ENCODE assay signal across 1 cellular context in genomic region chr22:36759481-36760159, GRCh38.
TF ChIP-seq lines count a peak whose summit lies in the region.

No MANE protein-coding gene starts in this region.

TF ChIP-seq in HCT116, 20 proteins besides CTCF, POLR2A, EP300 and RAD21 (continued from another document):
- TF ChIP-seq CEBPB (IDR thresholded peaks at IDR 0.05; ENCODE audit: low read depth) (no peak), SIN3A (IDR thresholded peaks at IDR 0.05; ENCODE audit: low read depth) (no peak), ELF1 (IDR thresholded peaks at IDR 0.05; ENCODE audit: borderline replicate concordance, low read depth) (no peak), POLR2AphosphoS5 (IDR thresholded peaks at IDR 0.05; ENCODE audit: low read depth, low read length) (no peak), ZNF274 (IDR thresholded peaks at IDR 0.05; ENCODE audit: low read depth, low read length) (no peak), SRF (IDR thresholded peaks at IDR 0.05; ENCODE audit: low read depth) (no peak), YY1 (IDR thresholded peaks at IDR 0.05; ENCODE audit: extremely low read depth, insufficient replicate concordance, low read depth, low read length) (no peak), ZFX (IDR thresholded peaks at IDR 0.05) (no peak)
